ENCODE assay signal across 13 cellular contexts in the genomic region with DNA sequence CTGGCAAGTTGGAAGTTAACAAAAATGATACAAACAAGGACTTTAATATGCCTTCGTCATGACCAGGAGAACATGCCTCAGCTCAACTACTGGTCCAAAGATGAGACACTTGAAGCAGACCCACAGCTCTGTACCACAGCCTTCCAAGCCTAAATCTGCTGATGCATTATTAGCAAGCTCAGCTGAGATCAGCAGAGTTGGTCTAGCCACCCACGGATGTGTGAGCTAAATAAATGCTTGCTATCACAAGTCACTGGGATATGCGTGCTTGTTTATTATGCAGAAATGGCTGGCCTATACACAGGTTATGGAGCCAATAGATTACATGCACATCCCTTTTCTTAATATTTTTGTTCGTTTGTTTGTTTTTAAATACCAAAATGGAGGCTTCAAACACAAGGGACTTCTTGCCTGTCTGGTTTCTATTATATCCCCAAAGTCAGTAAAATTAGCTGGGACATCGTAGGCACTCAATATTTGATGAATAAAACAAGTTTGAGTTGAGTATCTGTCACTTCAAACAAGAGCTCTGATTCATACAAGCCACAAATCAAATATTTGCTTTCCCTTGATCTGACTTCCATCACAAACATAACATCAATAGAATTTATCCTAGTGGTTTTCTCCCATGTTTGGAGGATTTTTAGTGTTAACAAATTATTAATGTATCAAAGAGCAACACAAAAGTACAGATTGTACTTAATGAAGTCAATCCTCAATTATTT.
"Had no signal": no experiment of that assay in that cellular context is flagged by ENCODE, and none has a peak within 500 bp of the region (broad histone marks: within the 10 kb centered on the region; RNA-seq: fewer than 3 reads in every experiment).

No MANE protein-coding gene starts in this region.

- H3K27ac ChIP-seq: cardiac muscle cell, transverse colon had no signal

- H3K4me3 ChIP-seq: cardiac muscle cell, transverse colon had no signal

- H3K36me3 ChIP-seq: cardiac muscle cell, transverse colon had no signal

- ATAC-seq: esophagus mucosa; left ventricle myocardium superior; stimulated activated naive CD8-positive, alpha-beta T cell treated with anti-CD3 and anti-CD28 coated beads, Interleukin-15, Interleukin-2, amounts not matched to agents 100 U/mL and 50 U/mL, for 24 hours had no signal

- DNase-seq: activated CD4-positive, alpha-beta memory T cell treated with anti-CD3 and anti-CD28 coated beads for 36 hours; activated CD4-positive, CD25-positive, alpha-beta regulatory T cell treated with anti-CD3 and anti-CD28 coated beads, Interleukin-2, amount 50 U/mL, for 72 hours; activated naive CD4-positive, alpha-beta T cell treated with anti-CD3 and anti-CD28 coated beads, Interleukin-2, amount 10 ng/mL, durations not matched to agents 7 days and 5 days; activated T-cell treated with anti-CD3 and anti-CD28 coated beads, Interleukin-2, amount 50 U/mL, for 24 hours; hippocampal formation; left ventricle myocardium superior; occipital lobe; stimulated activated CD4-positive, alpha-beta T cell treated with anti-CD3 and anti-CD28 coated beads, Interleukin-15, amount 100 ng/mL, for 24 hours; stimulated activated CD4-positive, alpha-beta T cell treated with anti-CD3 and anti-CD28 coated beads, Interleukin-4, amount 100 ng/mL, for 24 hours; stimulated activated naive CD8-positive, alpha-beta T cell treated with anti-CD3 and anti-CD28 coated beads, Interleukin-15, Interleukin-2, amounts not matched to agents 100 U/mL and 50 U/mL, for 24 hours; transverse colon had no signal

- H3K4me1 ChIP-seq: transverse colon had no signal
